23 cellular contexts compared by ENCODE assay signal in genomic region chr3:28028554-28028953, GRCh38.
A peak's percentile ranks its signal among the peaks of the same experiment; 100 is the strongest.
DNase-seq lines count a peak whose midpoint lies in the region; ATAC-seq, FAIRE-seq and TF ChIP-seq lines count a peak whose summit lies in the region.
"Had no signal": no experiment of that assay in that cellular context is flagged by ENCODE, and none has a peak within 500 bp of the region (broad histone marks: within the 10 kb centered on the region; RNA-seq: fewer than 3 reads in every experiment).

No MANE protein-coding gene starts in this region.

- 75% methylated on average over 4 of the region's 4 CpGs for WGBS in liver
- WGBS in HepG2 (ENCODE audit: low lambda C conversion rate), result 25% methylated on average over 4 of the region's 4 CpGs

- no peak overlapping the region for H3K4me3 ChIP-seq in liver (ENCODE audit: low read depth in 1 of 3, low read length in 3 of 3)
- H3K4me3 ChIP-seq in HepG2 (replicated peaks in 1 of 3; ENCODE audit: insufficient read depth in 1 of 3, low read depth in 2 of 3, low read length in 3 of 3), result no peak overlapping the region
- H3K4me3 ChIP-seq in PC-3 (ENCODE audit: low read length), result no peak overlapping the region
- no peak overlapping the region for H3K4me3 ChIP-seq in left lung
- no peak overlapping the region for H3K4me3 ChIP-seq in CD8-positive, alpha-beta memory T cell (ENCODE audit: low read length)
- H3K4me3 ChIP-seq: BLaER1 treated with 17β-estradiol and CSF1 and Interleukin-3, amounts not matched to agents 10 nM and 100 nM; GM23248; K562 had no signal

- H3K4me3 Mint-ChIP-seq in progenitor cell of endocrine pancreas (ENCODE audit: low read depth), result no peak overlapping the region
- no peak overlapping the region for H3K4me3 Mint-ChIP-seq in CD8-positive, alpha-beta memory T cell
- H3K4me3 Mint-ChIP-seq: B cell; CD8-positive, alpha-beta T cell; HFFc6 had no signal

- no peak for TF ChIP-seq POLR2A in HepG2 (IDR thresholded peaks at IDR 0.05; ENCODE audit: insufficient read depth in 1 of 2, low read depth in 2 of 2, low read length in 2 of 2)

- no peaks in the 10 kb centered on the region for H3K4me1 Mint-ChIP-seq in progenitor cell of endocrine pancreas (ENCODE audit: low read depth)
- H3K4me1 Mint-ChIP-seq in CD8-positive, alpha-beta memory T cell, result peaks cover 0 to 5% (median 0%) of the 10 kb centered on the region in 3 donors
- H3K4me1 Mint-ChIP-seq: B cell had no signal

- BruUV-seq in HepG2 (replicated peaks; lab: Mats Ljungman, UMichigan) (no TSS peak), PC-3 (replicated peaks; lab: Mats Ljungman, UMichigan) (no TSS peak)

- FAIRE-seq in HepG2 (lab: Jason Lieb, UNC), result no peak
- FAIRE-seq: G401.6, GM12892, GM18507, H54, K562 had no signal

- in situ Hi-C loops in HepG2 (cut with HindIII; ENCODE audit: extremely low pct_ligation_motif_present, low pct_unique_long_range_greater_than_20kb), result no loop called here

- H3K27ac Mint-ChIP-seq in progenitor cell of endocrine pancreas, result peak overlapping the region; percentile 66
- no peak overlapping the region for H3K27ac Mint-ChIP-seq in CD8-positive, alpha-beta memory T cell
- H3K27ac Mint-ChIP-seq: B cell; CD8-positive, alpha-beta T cell; HFFc6 had no signal

- H3F3A ChIP-seq in PC-3 (ENCODE audit: low read length, unreplicated experiment), result no peaks in the 10 kb centered on the region

- intact Hi-C loops in HepG2 (cut with micrococcal nuclease; ENCODE audit: unreplicated experiment), result no loop called here
- intact Hi-C loops in PC-3 (cut with micrococcal nuclease), result no loop called here
- intact Hi-C loops in left lung (cut with DNase I), result no loop called here

- ATAC-seq in HepG2, result no peak
- ATAC-seq in PC-3, result peak; percentile 15; the same call in 1 of the 2 replicates
- no peak for ATAC-seq in left lung
- no peak for ATAC-seq in HG02885 (IDR thresholded peaks at IDR 0.05; ENCODE audit: poor library complexity, unreplicated experiment)
- ATAC-seq: CD8-positive, alpha-beta T cell; K562 had no signal

- no peaks in the 10 kb centered on the region for H3K27me3 Mint-ChIP-seq in progenitor cell of endocrine pancreas
- no peaks in the 10 kb centered on the region for H3K27me3 Mint-ChIP-seq in CD8-positive, alpha-beta memory T cell
- H3K27me3 Mint-ChIP-seq: B cell had no signal

- H3K4me1 ChIP-seq in liver (ENCODE audit: control insufficient read depth in 4 of 4, insufficient read depth in 4 of 4, low read length in 3 of 4), result peaks cover 0 to 1% (median 0%) of the 10 kb centered on the region in 4 donors
- no peaks in the 10 kb centered on the region for H3K4me1 ChIP-seq in HepG2 (ENCODE audit: insufficient read depth, low read length)
- peaks cover 7% of the 10 kb centered on the region; the same call in 1 of the 2 replicates for H3K4me1 ChIP-seq in PC-3 (ENCODE audit: insufficient read depth, low read length)
- no peaks in the 10 kb centered on the region for H3K4me1 ChIP-seq in left lung
- H3K4me1 ChIP-seq in CD8-positive, alpha-beta memory T cell (ENCODE audit: insufficient read depth, low read length), result no peaks in the 10 kb centered on the region
- H3K4me1 ChIP-seq: BLaER1 treated with 17β-estradiol and CSF1 and Interleukin-3, amounts not matched to agents 10 nM and 100 nM had no signal

- H2AFZ ChIP-seq in HepG2 (ENCODE audit: low read length), result no peak overlapping the region
- H2AFZ ChIP-seq in PC-3 (ENCODE audit: low read length), result no peak overlapping the region
- H2AFZ ChIP-seq: GM23248 had no signal

- no peak overlapping the region for H3K9ac ChIP-seq in liver (ENCODE audit: low read depth in 1 of 2, low read length in 2 of 2)
- H3K9ac ChIP-seq in HepG2 (ENCODE audit: insufficient read depth, low read depth, low read length), result no peak overlapping the region
- H3K9ac ChIP-seq in PC-3 (ENCODE audit: low read length), result no peak overlapping the region
- H3K9ac ChIP-seq: BLaER1 treated with 17β-estradiol and CSF1 and Interleukin-3, amounts not matched to agents 10 nM and 100 nM; GM23248 had no signal

- H3K27ac ChIP-seq in liver (ENCODE audit: low read depth in 1 of 2, low read length in 2 of 2) (no peak overlapping the region), HepG2 (ENCODE audit: extremely low read length, insufficient read depth, low read length) (no peak overlapping the region), PC-3 (ENCODE audit: low read length) (no peak overlapping the region), left lung (no peak overlapping the region)
- H3K27ac ChIP-seq in CD8-positive, alpha-beta memory T cell (ENCODE audit: low read depth, low read length), result no peak overlapping the region
- H3K27ac ChIP-seq: BLaER1 treated with 17β-estradiol and CSF1 and Interleukin-3, amounts not matched to agents 10 nM and 100 nM; GM23248 had no signal

- POLR2A ChIA-PET in HepG2 (lab: Yijun Ruan, JAX) (no interaction called here), PC-3 (lab: Charles Lee; ENCODE audit: unreplicated experiment) (no interaction called here)
- POLR2A ChIA-PET in CD8-positive, alpha-beta memory T cell (lab: Charles Lee), result no interaction called here

- H4K20me1 ChIP-seq in HepG2 (ENCODE audit: insufficient read depth, low read length) (no peaks in the 10 kb centered on the region), PC-3 (ENCODE audit: low read length) (no peaks in the 10 kb centered on the region)
- H4K20me1 ChIP-seq: BLaER1 treated with 17β-estradiol and CSF1 and Interleukin-3, amounts not matched to agents 10 nM and 100 nM had no signal

- H3K36me3 ChIP-seq in liver (ENCODE audit: control insufficient read depth in 4 of 4, insufficient read depth in 3 of 4, low read depth in 1 of 4, low read length in 3 of 4), result no peaks in the 10 kb centered on the region
- no peaks in the 10 kb centered on the region for H3K36me3 ChIP-seq in HepG2 (replicated peaks in 1 of 2; ENCODE audit: control insufficient read depth in 1 of 2, insufficient read depth in 2 of 2, low read length in 2 of 2)
- H3K36me3 ChIP-seq in PC-3 (ENCODE audit: low read depth, low read length), result no peaks in the 10 kb centered on the region
- no peaks in the 10 kb centered on the region for H3K36me3 ChIP-seq in left lung
- no peaks in the 10 kb centered on the region for H3K36me3 ChIP-seq in CD8-positive, alpha-beta memory T cell (ENCODE audit: insufficient read depth, low read length)

- TF ChIP-seq RAD21 in liver (IDR thresholded peaks at IDR 0.05) (no peak), HepG2 (CRISPR knock-in tag; IDR thresholded peaks at IDR 0.05) (no peak)

- H3K27me3 ChIP-seq in liver (ENCODE audit: control insufficient read depth in 4 of 4, insufficient read depth in 4 of 4, low read length in 3 of 4) (no peaks in the 10 kb centered on the region), HepG2 (ENCODE audit: control insufficient read depth in 1 of 2, insufficient read depth in 2 of 2, low read length in 2 of 2) (no peaks in the 10 kb centered on the region), PC-3 (ENCODE audit: low read length) (no peaks in the 10 kb centered on the region), left lung (no peaks in the 10 kb centered on the region)
- H3K27me3 ChIP-seq in CD8-positive, alpha-beta memory T cell (ENCODE audit: insufficient read depth, low read length, poor library complexity, severe bottlenecking), result no peaks in the 10 kb centered on the region
- H3K27me3 ChIP-seq: BLaER1 treated with 17β-estradiol and CSF1 and Interleukin-3, amounts not matched to agents 10 nM and 100 nM had no signal

- no peak overlapping the region for H3K4me2 ChIP-seq in HepG2 (ENCODE audit: low read depth, low read length)
- H3K4me2 ChIP-seq in PC-3 (ENCODE audit: low read length), result no peak overlapping the region
- H3K4me2 ChIP-seq: BLaER1 treated with 17β-estradiol and CSF1 and Interleukin-3, amounts not matched to agents 10 nM and 100 nM had no signal

- TF ChIP-seq CTCF in liver (IDR thresholded peaks at IDR 0.05; ENCODE audit: low read depth, low read length, missing input control) (no peak), HepG2 (CRISPR knock-in tag; IDR thresholded peaks at IDR 0.05) (no peak), PC-3 (conservative IDR thresholded peaks at IDR 0.05; ENCODE audit: low read depth, low read length) (no peak), progenitor cell of endocrine pancreas (IDR thresholded peaks at IDR 0.05; ENCODE audit: unreplicated experiment) (no peak), left lung (IDR thresholded peaks at IDR 0.05) (no peak)

- H3K9me3 ChIP-seq in liver (ENCODE audit: control insufficient read depth in 4 of 4, low read length in 3 of 4) (peaks cover 0 to 8% (median 4%) of the 10 kb centered on the region in 4 donors), HepG2 (ENCODE audit: low read length) (peaks cover 19% of the 10 kb centered on the region), PC-3 (ENCODE audit: low read length) (0 out of 2 replicates have a peak, but pooled peaks cover 7% of the 10 kb centered on the region), left lung (peaks cover 0 to 33% of the 10 kb centered on the region in 2 donors)
- H3K9me3 ChIP-seq in CD8-positive, alpha-beta memory T cell (ENCODE audit: low read length), result no peaks in the 10 kb centered on the region

- H3K79me2 ChIP-seq in HepG2 (ENCODE audit: insufficient read depth, low read length), result no peaks in the 10 kb centered on the region
- H3K79me2 ChIP-seq in PC-3 (ENCODE audit: low read length), result no peaks in the 10 kb centered on the region

- DNase-seq in HepG2 (ENCODE audit: low spot score) (no peak), PC-3 (peak; percentile 48), progenitor cell of endocrine pancreas (ENCODE audit: low spot score, unreplicated experiment) (no peak), left lung (no peak)
- DNase-seq in CD8-positive, alpha-beta memory T cell, result no peak
- DNase-seq: 8988T; CD8-positive, alpha-beta T cell; COR-L47; DMS 273 treated with DMSO at 0.1 percent for 48 hours; DMS53; DND-41; GM23248; HCEC 1CT; HFFc6 had no signal

- peaks cover 9% of the 10 kb centered on the region for H3K36me3 Mint-ChIP-seq in progenitor cell of endocrine pancreas (ENCODE audit: insufficient read depth)
- H3K36me3 Mint-ChIP-seq in CD8-positive, alpha-beta memory T cell, result peaks cover 11 to 42% (median 12%) of the 10 kb centered on the region in 3 donors

- peaks cover 21% of the 10 kb centered on the region for H3K9me3 Mint-ChIP-seq in progenitor cell of endocrine pancreas (ENCODE audit: low read depth)
- H3K9me3 Mint-ChIP-seq in CD8-positive, alpha-beta memory T cell, result peaks cover 19 to 41% (median 33%) of the 10 kb centered on the region in 5 donors

- H3K9me2 ChIP-seq in PC-3 (replicated peaks; ENCODE audit: low read length), result no peaks in the 10 kb centered on the region

- no peak for TF ChIP-seq EP300 in HepG2 (IDR thresholded peaks at IDR 0.05; ENCODE audit: low read depth in 2 of 2, low read length in 2 of 2)
- no peak for TF ChIP-seq EP300 in HepG2 (CRISPR knock-in tag; IDR thresholded peaks at IDR 0.05; ENCODE audit: borderline replicate concordance)

- CTCF ChIA-PET in HepG2 (lab: Yijun Ruan, JAX; ENCODE audit: low intra/inter-chr PET ratio, low total read pairs), result no interaction called here
- CTCF ChIA-PET in PC-3 (lab: Charles Lee), result no interaction called here
- CTCF ChIA-PET in CD8-positive, alpha-beta memory T cell (lab: Charles Lee), result no interaction called here
